In genomic region chr14:54399560-54399959, GRCh38 we compare ENCODE assay signal across 1 cellular context.
TF ChIP-seq lines count a peak whose summit lies in the region.

No MANE protein-coding gene starts in this region.

TF ChIP-seq in K562, 482 proteins besides CTCF, POLR2A, EP300 and RAD21:
- TF ChIP-seq CREB3 (tag; conservative IDR thresholded peaks at IDR 0.05; ENCODE audit: low read depth) = no peak
- no peak for TF ChIP-seq MNT (conservative IDR thresholded peaks at IDR 0.05)
- TF ChIP-seq FOXP1 (CRISPR knock-in tag; IDR thresholded peaks at IDR 0.05) = no peak
- TF ChIP-seq MYBL2 (IDR thresholded peaks at IDR 0.05; ENCODE audit: low read depth) = no peak
- no peak for TF ChIP-seq MYBL2 (CRISPR knock-in tag; IDR thresholded peaks at IDR 0.05; ENCODE audit: borderline replicate concordance)
- TF ChIP-seq ZNF431 (CRISPR knock-in tag; IDR thresholded peaks at IDR 0.05) = no peak
- no peak for TF ChIP-seq CAMTA2 (CRISPR knock-in tag; conservative IDR thresholded peaks at IDR 0.05)
- TF ChIP-seq ADNP (tag; IDR thresholded peaks at IDR 0.05) = no peak
- TF ChIP-seq CXXC5 (CRISPR knock-in tag; IDR thresholded peaks at IDR 0.05) = no peak
- TF ChIP-seq E2F1 (CRISPR knock-in tag; IDR thresholded peaks at IDR 0.05) = no peak
